ENCODE assay signal across 8 cellular contexts in the genomic region with DNA sequence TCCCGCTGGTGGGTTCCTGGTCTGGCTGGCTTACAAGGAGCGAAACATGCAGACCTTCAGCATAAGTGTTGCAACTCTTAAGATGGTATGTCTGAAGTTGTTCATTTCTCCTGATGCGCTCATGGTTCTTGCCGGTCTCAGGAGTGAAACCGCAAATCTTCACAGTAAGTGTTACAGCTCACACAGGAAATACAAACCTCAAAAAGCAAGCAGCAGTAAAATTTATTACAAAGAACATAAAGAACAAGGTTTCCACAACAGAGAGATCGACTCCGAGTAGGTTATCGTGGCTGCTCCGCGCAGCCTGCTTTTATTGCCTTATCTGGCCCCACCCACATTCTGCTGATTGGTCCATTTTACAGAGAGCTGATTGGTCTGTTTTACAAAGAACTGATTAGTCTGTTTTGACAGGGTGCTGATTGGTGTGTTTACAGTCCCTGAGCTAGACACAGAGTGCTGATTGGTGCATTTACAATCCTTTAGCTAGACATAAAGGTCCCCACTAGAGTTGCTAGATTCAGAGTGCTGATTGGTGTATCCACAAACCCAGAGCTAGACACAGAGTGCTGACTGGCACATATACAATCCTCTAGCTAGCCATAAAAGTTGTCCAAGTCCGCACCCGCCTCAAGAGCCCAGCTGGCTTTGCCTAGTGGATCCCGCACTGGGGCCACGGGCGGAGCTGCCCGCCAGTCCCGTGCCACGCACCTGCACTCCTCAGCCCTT. TPM values are rescaled to one million over a fixed set of nuclear protein-coding genes. Genes with fewer than 3 reads are reported as not detected.
DNase-seq lines count a peak whose midpoint lies in the region; ATAC-seq and TF ChIP-seq lines count a peak whose summit lies in the region.

No MANE protein-coding gene starts in this region.

- no peak for TF ChIP-seq CTCF in OCI-LY7 (conservative IDR thresholded peaks at IDR 0.05; ENCODE audit: low read length)

- H3K9me2 ChIP-seq in OCI-LY7 (ENCODE audit: insufficient read depth, low read length), result no peaks in the 10 kb centered on the region

- H3K36me3 ChIP-seq in CD4-positive, alpha-beta memory T cell (ENCODE audit: insufficient read depth, low read length), result no peaks in the 10 kb centered on the region
- H3K36me3 ChIP-seq in OCI-LY7 (ENCODE audit: insufficient read depth, low read length), result no peaks in the 10 kb centered on the region; the same call in 1 of the 2 replicates
- no peaks in the 10 kb centered on the region for H3K36me3 ChIP-seq in neuronal stem cell (replicated peaks in 1 of 2; ENCODE audit: control insufficient read depth in 2 of 2, insufficient read depth in 2 of 2, low read length in 2 of 2)

- no peaks in the 10 kb centered on the region for H3K79me1 ChIP-seq in neuronal stem cell (ENCODE audit: low read depth, low read length)

- peaks cover 0 to 5% of the 10 kb centered on the region in 2 donors for H3K36me3 Mint-ChIP-seq in CD4-positive, alpha-beta memory T cell
- no peaks in the 10 kb centered on the region for H3K36me3 Mint-ChIP-seq in activated T-cell treated with anti-CD3 and anti-CD28 coated beads, Interleukin-2, amount 50 U/mL, for 24 hours (ENCODE audit: low read depth)

- H2AFZ ChIP-seq in OCI-LY7 (ENCODE audit: low read length) (peak overlapping the region; percentile 80), neuronal stem cell (ENCODE audit: low read length) (no peak overlapping the region)

- peak overlapping the region; percentile 72 to 84 (median 77) for H3K4me3 Mint-ChIP-seq in CD4-positive, alpha-beta memory T cell
- H3K4me3 Mint-ChIP-seq in activated T-cell treated with anti-CD3 and anti-CD28 coated beads, Interleukin-2, amount 50 U/mL, for 24 hours, result peak overlapping the region; percentile 58

- intact Hi-C loops in CD4-positive, alpha-beta memory T cell (cut with micrococcal nuclease), result loop anchor here (1.0 to 5.0 kb wide), 6 partner anchors 12 to 1737 kb away; a partner anchor contains a TSS
- intact Hi-C loops in OCI-LY7 (cut with micrococcal nuclease; ENCODE audit: unreplicated experiment), result no loop called here

- peaks cover 31 to 42% (median 37%) of the 10 kb centered on the region in 4 donors for H3K4me1 Mint-ChIP-seq in CD4-positive, alpha-beta memory T cell
- H3K4me1 Mint-ChIP-seq in activated T-cell treated with anti-CD3 and anti-CD28 coated beads, Interleukin-2, amount 50 U/mL, for 24 hours (ENCODE audit: low read depth), result peaks cover 39% of the 10 kb centered on the region

- H3K9me3 ChIP-seq in CD4-positive, alpha-beta memory T cell (ENCODE audit: control insufficient read depth in 1 of 2, low read length in 2 of 2), result no peaks in the 10 kb centered on the region
- H3K9me3 ChIP-seq in OCI-LY7 (ENCODE audit: low read length) (peaks cover 14% of the 10 kb centered on the region), neuronal stem cell (replicated peaks in 1 of 2; ENCODE audit: control insufficient read depth in 2 of 2, insufficient read depth in 1 of 2, low read depth in 1 of 2, low read length in 2 of 2) (no peaks in the 10 kb centered on the region)

- no peak overlapping the region for H2BK15ac ChIP-seq in neuronal stem cell (ENCODE audit: low read length)

- no peaks in the 10 kb centered on the region for H3K27me3 ChIP-seq in CD4-positive, alpha-beta memory T cell (ENCODE audit: insufficient read depth, low read length)
- no peaks in the 10 kb centered on the region for H3K27me3 ChIP-seq in neuronal stem cell (ENCODE audit: control insufficient read depth in 3 of 3, insufficient read depth in 3 of 3, low read depth in 1 of 3, low read length in 3 of 3)

- H4K91ac ChIP-seq in neuronal stem cell (ENCODE audit: low read depth, low read length, poor library complexity), result no peak overlapping the region

- no peak overlapping the region for H3K9ac ChIP-seq in neuronal stem cell (ENCODE audit: low read depth, low read length, poor library complexity)

- no TSS peak for BruUV-seq in OCI-LY7 (replicated peaks; lab: Mats Ljungman, UMichigan)

- POLR2A ChIA-PET in CD4-positive, alpha-beta memory T cell (lab: Charles Lee; ENCODE audit: partially characterized antibody), result interaction anchor here (0.6 to 13.4 kb wide), 26 partner anchors 11 to 1751 kb away, joined by 3 to 208 read pairs (median 4); partner anchors contain the start of genes TRIM27 and ZKSCAN8
- POLR2A ChIA-PET in OCI-LY7 (lab: Charles Lee), result interaction anchor here (1.1 to 6.9 kb wide), 5 partner anchors 8 to 43 kb away, joined by 3 to 64 read pairs (median 5); no protein-coding TSS in a partner anchor
- POLR2A ChIA-PET in HEK293T (lab: Yijun Ruan, JAX), result interaction anchor here (1.3 to 2.4 kb wide), 3 partner anchors 11 to 39 kb away, joined by 5 to 17 read pairs (median 9); partner anchors contain the start of gene TRIM27

- H4K8ac ChIP-seq in neuronal stem cell (ENCODE audit: low read depth, low read length), result no peak overlapping the region

- no peak overlapping the region for H3K4ac ChIP-seq in neuronal stem cell (ENCODE audit: low read length)

- H2BK120ac ChIP-seq in neuronal stem cell (ENCODE audit: low read depth, low read length), result no peak overlapping the region

- DNase-seq in CD4-positive, alpha-beta memory T cell, result peak; percentile 88 to 93 (median 90)
- no peak for DNase-seq in OCI-LY7 (ENCODE audit: low spot score)
- peak; percentile 75 for DNase-seq in activated T-cell treated with anti-CD3 and anti-CD28 coated beads, Interleukin-2, amount 50 U/mL, for 24 hours
- no peak for DNase-seq in neuronal stem cell (ENCODE audit: low spot score)
- no peak for DNase-seq in OCI-M1 (lab: John Stamatoyannopoulos, UW)
- no peak for DNase-seq in HEK293T (ENCODE audit: extremely low spot score)

- H3K4me2 ChIP-seq in OCI-LY7 (ENCODE audit: low read length) (peak overlapping the region; percentile 1; the same call in 1 of the 2 replicates), neuronal stem cell (ENCODE audit: insufficient read depth, low read length, poor library complexity, severe bottlenecking) (no peak overlapping the region)

- peak overlapping the region; percentile 22 for H2AK5ac ChIP-seq in neuronal stem cell (ENCODE audit: low read depth, low read length)

- H4K20me1 ChIP-seq in OCI-LY7 (ENCODE audit: insufficient read depth, low read length), result no peaks in the 10 kb centered on the region

- H3K18ac ChIP-seq in neuronal stem cell (ENCODE audit: low read length), result no peak overlapping the region

- peak overlapping the region; percentile 68 to 92 (median 83) for H3K27ac Mint-ChIP-seq in CD4-positive, alpha-beta memory T cell
- peak overlapping the region; percentile 90 for H3K27ac Mint-ChIP-seq in activated T-cell treated with anti-CD3 and anti-CD28 coated beads, Interleukin-2, amount 50 U/mL, for 24 hours

- H3K4me1 ChIP-seq in CD4-positive, alpha-beta memory T cell (ENCODE audit: insufficient read depth, low read length), result peaks cover 24% of the 10 kb centered on the region
- H3K4me1 ChIP-seq in OCI-LY7 (ENCODE audit: insufficient read depth, low read length, poor library complexity, severe bottlenecking) (peaks cover 42% of the 10 kb centered on the region), neuronal stem cell (ENCODE audit: control insufficient read depth in 2 of 2, insufficient read depth in 1 of 2, low read depth in 1 of 2, low read length in 2 of 2) (no peaks in the 10 kb centered on the region)

- no peak overlapping the region for H3K14ac ChIP-seq in neuronal stem cell (ENCODE audit: low read length)

- no peak overlapping the region for H3K23ac ChIP-seq in neuronal stem cell (ENCODE audit: low read depth, low read length, poor library complexity)

- no peak overlapping the region for H2BK5ac ChIP-seq in neuronal stem cell (ENCODE audit: low read length)

- H3K4me3 ChIP-seq in CD4-positive, alpha-beta memory T cell (ENCODE audit: low read length in 2 of 2), result peak overlapping the region; percentile 32 to 36
- H3K4me3 ChIP-seq in OCI-LY7 (ENCODE audit: low read depth, low read length, poor library complexity, severe bottlenecking), result no peak overlapping the region
- no peak overlapping the region for H3K4me3 ChIP-seq in neuronal stem cell (ENCODE audit: low read length in 2 of 2)

- H3K27ac ChIP-seq in CD4-positive, alpha-beta memory T cell (ENCODE audit: low read depth, low read length), result peak overlapping the region; percentile 29
- H3K27ac ChIP-seq in OCI-LY7 (ENCODE audit: low read depth, low read length, poor library complexity, severe bottlenecking) (peak overlapping the region; percentile 8), neuronal stem cell (replicated peaks; ENCODE audit: low read length) (no peak overlapping the region)

- CTCF ChIA-PET in CD4-positive, alpha-beta memory T cell (lab: Charles Lee; ENCODE audit: partially characterized antibody), result interaction anchor here (0.8 to 8.6 kb wide), 11 partner anchors 9 to 132 kb away, joined by 3 to 52 read pairs (median 5); no protein-coding TSS in a partner anchor
- CTCF ChIA-PET in OCI-LY7 (lab: Charles Lee; ENCODE audit: unreplicated experiment), result interaction anchor here (0.7 kb wide), 2 partner anchors 9 to 11 kb away, joined by 3 to 4 read pairs; no protein-coding TSS in a partner anchor
- CTCF ChIA-PET in HEK293T (lab: Yijun Ruan, JAX), result interaction anchor here (0.6 kb wide), 1 partner anchor 1496 kb away, joined by 3 read pairs; the partner anchor contains the start of gene ZNF391

- ATAC-seq in HG02884 (IDR thresholded peaks at IDR 0.05; ENCODE audit: unreplicated experiment) (no peak), HG03432 (IDR thresholded peaks at IDR 0.05; ENCODE audit: unreplicated experiment) (no peak)

- H2BK12ac ChIP-seq in neuronal stem cell (ENCODE audit: low read length), result no peak overlapping the region

- H3K79me2 ChIP-seq in OCI-LY7 (ENCODE audit: insufficient read depth, low read depth, low read length), result no peaks in the 10 kb centered on the region

- no CpG with 5 or more reads among the region's 18 CpGs for WGBS in neuronal stem cell (ENCODE audit: extremely low coverage in 2 of 2, insufficient read length in 2 of 2, insufficient replicate concordance in 1 of 2), 2 donors

- peaks cover 3 to 12% of the 10 kb centered on the region in 2 donors for H3K27me3 Mint-ChIP-seq in CD4-positive, alpha-beta memory T cell
- H3K27me3 Mint-ChIP-seq in activated T-cell treated with anti-CD3 and anti-CD28 coated beads, Interleukin-2, amount 50 U/mL, for 24 hours, result no peaks in the 10 kb centered on the region

- peaks cover 0 to 16% (median 6%) of the 10 kb centered on the region in 8 donors for H3K9me3 Mint-ChIP-seq in CD4-positive, alpha-beta memory T cell
- H3K9me3 Mint-ChIP-seq in activated T-cell treated with anti-CD3 and anti-CD28 coated beads, Interleukin-2, amount 50 U/mL, for 24 hours, result peaks cover 10% of the 10 kb centered on the region

TF ChIP-seq in HEK293T, 16 proteins besides CTCF, POLR2A, EP300 and RAD21 (continues in another document):
- no peak for TF ChIP-seq HDGF (IDR thresholded peaks at IDR 0.05; ENCODE audit: borderline replicate concordance)
- no peak for TF ChIP-seq ELF4 (IDR thresholded peaks at IDR 0.05)
- TF ChIP-seq ZNF384 (IDR thresholded peaks at IDR 0.05), result no peak
- TF ChIP-seq ARNT (IDR thresholded peaks at IDR 0.05), result no peak
- no peak for TF ChIP-seq FOXM1 (IDR thresholded peaks at IDR 0.05; ENCODE audit: borderline replicate concordance)
- no peak for TF ChIP-seq SP1 (IDR thresholded peaks at IDR 0.05)

RNA-seq across cellular contexts. Expression of gene TRIM27, which starts 39.2 kb away (rescaled TPM):
- 100 to 1,000 TPM; 102 to 108 TPM for total RNA-seq in CD4-positive, alpha-beta memory T cell
- polyA plus RNA-seq in CD4-positive, alpha-beta memory T cell, result 10 to 100 TPM; 51.6 to 64.6 TPM
- total RNA-seq in OCI-LY7 (2014; rRNA removed; shearing (Covaris generic)), result 126 and 130 TPM in 2 replicates
- 112 and 116 TPM in 2 replicates for total RNA-seq in OCI-LY7 (2022)
- polyA plus RNA-seq in neuronal stem cell (2013, experiment 1 of 2), result 38.5 TPM
- polyA plus RNA-seq in neuronal stem cell (2013, experiment 2 of 2), result 37.5 TPM

Comparison
In these comparisons a context has a peak if more than half of its experiments do, and no peak if none do; other contexts are left out.
1. DNase-seq: peak in CD4-positive, alpha-beta memory T cell (5 of 5) and activated T-cell treated with anti-CD3 and anti-CD28 coated beads, Interleukin-2, amount 50 U/mL, for 24 hours (single experiment); none in OCI-LY7 (single experiment), neuronal stem cell (single experiment), OCI-M1 (single experiment) and HEK293T (single experiment).
2. H3K4me3 ChIP-seq: peak in CD4-positive, alpha-beta memory T cell (2 of 2); none in OCI-LY7 (single experiment) and neuronal stem cell (0 of 2).